Comparison of ENCODE assay signal across 16 cellular contexts in the genomic region with DNA sequence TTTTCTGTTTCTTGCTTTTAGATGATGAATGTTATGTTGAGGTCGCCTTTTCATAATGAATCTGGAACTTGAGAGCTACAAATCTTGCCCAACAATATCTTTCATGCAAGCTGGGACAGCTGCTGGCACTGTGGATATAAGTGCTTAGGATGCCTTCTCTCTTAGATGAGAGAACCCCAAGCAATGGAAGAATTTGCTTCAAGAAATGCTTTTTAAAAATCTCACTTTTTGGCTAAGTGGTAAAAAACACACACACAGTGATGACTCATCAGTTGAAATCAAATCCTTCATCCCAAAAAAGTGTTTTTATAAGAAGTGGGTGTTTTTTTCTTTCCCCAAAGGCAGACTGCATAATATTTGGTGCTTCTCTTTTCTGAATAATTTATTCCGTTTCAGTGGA. TPM values are rescaled to one million over a fixed set of nuclear protein-coding genes. Genes with fewer than 3 reads are reported as not detected.
DNase-seq lines count a peak whose midpoint lies in the region; ATAC-seq and TF ChIP-seq lines count a peak whose summit lies in the region.
"Had no signal": no experiment of that assay in that cellular context is flagged by ENCODE, and none has a peak within 500 bp of the region (broad histone marks: within the 10 kb centered on the region; RNA-seq: fewer than 3 reads in every experiment).

No MANE protein-coding gene starts in this region.

- H3K27ac ChIP-seq in sigmoid colon, result peak overlapping the region; percentile 26 to 62 (median 45)
- H3K27ac ChIP-seq: PC-9 had no signal

- H3K27me3 ChIP-seq in sigmoid colon (no peaks in the 10 kb centered on the region), MG63 (no peaks in the 10 kb centered on the region)

- H3K27ac Mint-ChIP-seq in activated CD4-positive, alpha-beta T cell treated with anti-CD3 and anti-CD28 coated beads, Interleukin-2, amount 10 ng/mL, durations not matched to agents 24 days and 14 days, result no peak overlapping the region
- H3K27ac Mint-ChIP-seq in activated naive CD4-positive, alpha-beta T cell treated with anti-CD3 and anti-CD28 coated beads, Interleukin-2, amount 50 U/mL, for 72 hours, result no peak overlapping the region

- peaks cover 0 to 23% (median 14%) of the 10 kb centered on the region in 4 donors for H3K4me1 ChIP-seq in sigmoid colon

- TF ChIP-seq CTCF in fibroblast of villous mesenchyme (IDR thresholded peaks at IDR 0.05; ENCODE audit: insufficient read depth, low read depth, low read length), result no peak
- no peak for TF ChIP-seq CTCF in sigmoid colon (IDR thresholded peaks at IDR 0.05)

- no peak for ATAC-seq in GM19463 (IDR thresholded peaks at IDR 0.05; ENCODE audit: unreplicated experiment)
- no peak for ATAC-seq in activated naive CD4-positive, alpha-beta T cell treated with anti-CD3 and anti-CD28 coated beads, Interleukin-2, amount 50 U/mL, for 72 hours
- ATAC-seq: HepG2 had no signal

- 74 to 79% methylated on average over 2 of the region's 2 CpGs for WGBS in sigmoid colon, 2 donors

- no peaks in the 10 kb centered on the region for H3K9me3 ChIP-seq in sigmoid colon
- no peaks in the 10 kb centered on the region for H3K9me3 ChIP-seq in MG63

- H3K9me3 Mint-ChIP-seq in activated CD4-positive, alpha-beta T cell treated with anti-CD3 and anti-CD28 coated beads, Interleukin-2, amount 10 ng/mL, durations not matched to agents 24 days and 14 days, result no peaks in the 10 kb centered on the region
- H3K9me3 Mint-ChIP-seq in activated naive CD4-positive, alpha-beta T cell treated with anti-CD3 and anti-CD28 coated beads, Interleukin-2, amount 50 U/mL, for 72 hours, result peaks cover 0 to 5% of the 10 kb centered on the region in 2 donors

- DNase-seq in AG08396 (ENCODE audit: low spot score), result peak; percentile 36
- peak; percentile 60 for DNase-seq in amniotic epithelial cell (ENCODE audit: low read depth)
- peak; percentile 48 for DNase-seq in fibroblast of villous mesenchyme (ENCODE audit: low read depth)
- DNase-seq in sigmoid colon, result no peak
- DNase-seq in activated CD4-positive, alpha-beta T cell treated with anti-CD3 and anti-CD28 coated beads, Interleukin-2, amount 10 ng/mL, durations not matched to agents 24 days and 14 days, result no peak
- DNase-seq in activated naive CD4-positive, alpha-beta T cell treated with anti-CD3 and anti-CD28 coated beads, Interleukin-2, amount 50 U/mL, for 72 hours (ENCODE audit: low spot score in 2 of 2), result no peak
- no peak for DNase-seq in MG63
- DNase-seq: activated CD4-positive, alpha-beta T cell treated with anti-CD3 and anti-CD28 coated beads, Interleukin-2, amount 50 U/mL, for 1 hour; AML-193; DMS 273 treated with DMSO at 0.1 percent for 48 hours; NCI-H1092 treated with DMSO at 0.1 percent for 48 hours; NCI-H345; nucleus accumbens; PC-9 had no signal

- no peak for TF ChIP-seq POLR2A in sigmoid colon (IDR thresholded peaks at IDR 0.05)

- H3K36me3 Mint-ChIP-seq in activated CD4-positive, alpha-beta T cell treated with anti-CD3 and anti-CD28 coated beads, Interleukin-2, amount 10 ng/mL, durations not matched to agents 24 days and 14 days (ENCODE audit: low read depth), result no peaks in the 10 kb centered on the region
- H3K36me3 Mint-ChIP-seq in activated naive CD4-positive, alpha-beta T cell treated with anti-CD3 and anti-CD28 coated beads, Interleukin-2, amount 50 U/mL, for 72 hours, result peaks cover 0 to 6% of the 10 kb centered on the region in 2 donors

- intact Hi-C loops in sigmoid colon (cut with DNase I), result no loop called here
- intact Hi-C loops in activated CD4-positive, alpha-beta T cell treated with anti-CD3 and anti-CD28 coated beads, Interleukin-2, amount 10 ng/mL, durations not matched to agents 24 days and 14 days (cut with micrococcal nuclease), result no loop called here

- H3K4me1 Mint-ChIP-seq in activated CD4-positive, alpha-beta T cell treated with anti-CD3 and anti-CD28 coated beads, Interleukin-2, amount 10 ng/mL, durations not matched to agents 24 days and 14 days, result no peaks in the 10 kb centered on the region

- no peaks in the 10 kb centered on the region for H3K27me3 Mint-ChIP-seq in activated CD4-positive, alpha-beta T cell treated with anti-CD3 and anti-CD28 coated beads, Interleukin-2, amount 10 ng/mL, durations not matched to agents 24 days and 14 days

- H3K36me3 ChIP-seq in sigmoid colon (no peaks in the 10 kb centered on the region), MG63 (no peaks in the 10 kb centered on the region)

- TF ChIP-seq EP300 in sigmoid colon (IDR thresholded peaks at IDR 0.05), result no peak

- H3K4me3 Mint-ChIP-seq in activated CD4-positive, alpha-beta T cell treated with anti-CD3 and anti-CD28 coated beads, Interleukin-2, amount 10 ng/mL, durations not matched to agents 24 days and 14 days, result no peak overlapping the region

- H3K4me3 ChIP-seq in fibroblast of villous mesenchyme (ENCODE audit: low read depth, low read length) (no peak overlapping the region), sigmoid colon (no peak overlapping the region), MG63 (no peak overlapping the region)
- H3K4me3 ChIP-seq: PC-9 had no signal

RNA-seq across cellular contexts. Expression of a gene that starts 38.4 kb away (rescaled TPM):
- total RNA-seq in fibroblast of villous mesenchyme, result 4.7 and 8.4 TPM in 2 replicates
- 100 to 1,000 TPM in 1 of 4 donors, 10 to 100 TPM in 3; 21.7 to 211 (median 81.9) TPM for total RNA-seq in sigmoid colon
- 10 to 100 TPM in 1 of 3 donors, 1 to 10 TPM in 2; 1.2 to 36.6 (median 8.4) TPM for polyA plus RNA-seq in sigmoid colon
- total RNA-seq in activated CD4-positive, alpha-beta T cell treated with anti-CD3 and anti-CD28 coated beads, Interleukin-2, amount 10 ng/mL, durations not matched to agents 24 days and 14 days, result not detected in 2 replicates
- under 1 TPM in 1 of 2 donors, not detected in 1; 0.35 TPM for total RNA-seq in activated naive CD4-positive, alpha-beta T cell treated with anti-CD3 and anti-CD28 coated beads, Interleukin-2, amount 50 U/mL, for 72 hours
- total RNA-seq in MG63 (2014; rRNA removed; shearing (Covaris generic); ENCODE audit: low replicate concordance), result not detected in 2 replicates
- total RNA-seq: PC-9 had no signal

Comparison
In these comparisons a context has a peak if more than half of its experiments do, and no peak if none do; other contexts are left out.
1. DNase-seq: peak in AG08396 (single experiment), amniotic epithelial cell (single experiment) and fibroblast of villous mesenchyme (single experiment); none in sigmoid colon (single experiment), activated CD4-positive, alpha-beta T cell treated with anti-CD3 and anti-CD28 coated beads, Interleukin-2, amount 10 ng/mL, durations not matched to agents 24 days and 14 days (single experiment), activated naive CD4-positive, alpha-beta T cell treated with anti-CD3 and anti-CD28 coated beads, Interleukin-2, amount 50 U/mL, for 72 hours (0 of 2) and MG63 (single experiment).